In genomic region chr19:49459388-49459787, GRCh38 we compare ENCODE assay signal across 21 cellular contexts. TPM values are rescaled to one million over a fixed set of nuclear protein-coding genes. Genes with fewer than 3 reads are reported as not detected.
DNase-seq lines count a peak whose midpoint lies in the region; ATAC-seq, FAIRE-seq and TF ChIP-seq lines count a peak whose summit lies in the region.
"Had no signal": no experiment of that assay in that cellular context is flagged by ENCODE, and none has a peak within 500 bp of the region (broad histone marks: within the 10 kb centered on the region; RNA-seq: fewer than 3 reads in every experiment).

No MANE protein-coding gene starts in this region.

- H3K18ac ChIP-seq in mesenchymal stem cell (ENCODE audit: low read depth in 1 of 2, low read length in 2 of 2) = no peak overlapping the region

- no peak overlapping the region for H2BK5ac ChIP-seq in mesenchymal stem cell (ENCODE audit: low read depth, low read length, poor library complexity, severe bottlenecking)

- no peak overlapping the region for H3K4me3 ChIP-seq in BLaER1 treated with 17β-estradiol and CSF1 and Interleukin-3, amounts not matched to agents 10 nM and 100 nM
- H3K4me3 ChIP-seq in H7 (ENCODE audit: insufficient read depth, low read depth, low read length) = no peak overlapping the region
- no peak overlapping the region for H3K4me3 ChIP-seq in mesenchymal stem cell (ENCODE audit: insufficient read depth in 1 of 2, low read depth in 1 of 2, low read length in 2 of 2)
- no peak overlapping the region for H3K4me3 ChIP-seq in neural progenitor cell

- no peak overlapping the region for H2BK12ac ChIP-seq in mesenchymal stem cell (ENCODE audit: low read length in 2 of 2)

- H3K36me3 ChIP-seq in BLaER1 treated with 17β-estradiol and CSF1 and Interleukin-3, amounts not matched to agents 10 nM and 100 nM = peaks cover 28 to 76% (median 55%) of the 10 kb centered on the region in 11 experiments; a peak in 21 of 22 replicates
- H3K36me3 ChIP-seq in H7 (replicated peaks; ENCODE audit: control insufficient read depth, insufficient read depth, low read length) (no peaks in the 10 kb centered on the region; the same call in 1 of the 2 replicates), mesenchymal stem cell (ENCODE audit: control insufficient read depth in 1 of 2, insufficient read depth in 2 of 2, low read depth in 1 of 2, low read length in 2 of 2) (peaks cover 3 to 30% of the 10 kb centered on the region in 2 experiments), neural progenitor cell (no peaks in the 10 kb centered on the region)

- DNase-seq in H7 (peak; percentile 54), WTC11 (ENCODE audit: low spot score) (no peak), mesenchymal stem cell (no peak), urothelium cell line (ENCODE audit: low spot score) (no peak), GM20000 (ENCODE audit: low spot score) (no peak), neural progenitor cell (ENCODE audit: low spot score) (no peak)
- DNase-seq: BE2C; CD8-positive, alpha-beta memory T cell; DMS79; H9; NCI-H1417 treated with DMSO at 0.1 percent for 48 hours; NCI-H2029; NCI-H2171; NCI-H446; NCI-H69; NK-92 treated with Interleukin-12 subunit alpha and Interleukin-12 subunit beta, amount 100 ng/mL, for 24 hours; OCI-M1; SW 1271 had no signal

- CTCF ChIA-PET in WTC11 (lab: Charles Lee) = interaction anchor here (1.0 to 2.7 kb wide), 2 partner anchors 17 to 19 kb away, joined by 5 to 13 read pairs; no protein-coding TSS in a partner anchor

- peaks cover 34 to 63% (median 45%) of the 10 kb centered on the region in 10 experiments for H3K4me1 ChIP-seq in BLaER1 treated with 17β-estradiol and CSF1 and Interleukin-3, amounts not matched to agents 10 nM and 100 nM
- H3K4me1 ChIP-seq in mesenchymal stem cell (ENCODE audit: control insufficient read depth, insufficient read depth, low read depth, low read length) = peaks cover 1% of the 10 kb centered on the region
- H3K4me1 ChIP-seq in neural progenitor cell = no peaks in the 10 kb centered on the region
- H3K4me1 ChIP-seq: BE2C had no signal

- H3F3A ChIP-seq in neural progenitor cell (ENCODE audit: low read depth) = peaks cover under 1% of the 10 kb centered on the region

- H3K27me3 ChIP-seq in BLaER1 treated with 17β-estradiol and CSF1 and Interleukin-3, amounts not matched to agents 10 nM and 100 nM = no peaks in the 10 kb centered on the region
- H3K27me3 ChIP-seq in H7 (ENCODE audit: control insufficient read depth, insufficient read depth, low read length) (no peaks in the 10 kb centered on the region), mesenchymal stem cell (ENCODE audit: control insufficient read depth in 1 of 2, insufficient read depth in 1 of 2, low read length in 2 of 2) (no peaks in the 10 kb centered on the region), neural progenitor cell (no peaks in the 10 kb centered on the region)
- H3K27me3 ChIP-seq: BE2C had no signal

- H3K9me3 ChIP-seq in BLaER1 treated with 17β-estradiol and CSF1 and Interleukin-3, amounts not matched to agents 10 nM and 100 nM (replicated peaks in 1 of 11) = no peaks in the 10 kb centered on the region
- no peaks in the 10 kb centered on the region for H3K9me3 ChIP-seq in mesenchymal stem cell (ENCODE audit: control insufficient read depth, low read length)
- no peaks in the 10 kb centered on the region for H3K9me3 ChIP-seq in neural progenitor cell (ENCODE audit: low read depth)
- H3K9me3 ChIP-seq: BE2C had no signal

- H3K27ac Mint-ChIP-seq in WTC11 (no peak overlapping the region), neural progenitor cell (no peak overlapping the region)
- H3K27ac Mint-ChIP-seq: H9 had no signal

- H4K20me1 ChIP-seq in BLaER1 treated with 17β-estradiol and CSF1 and Interleukin-3, amounts not matched to agents 10 nM and 100 nM = no peaks in the 10 kb centered on the region
- no peaks in the 10 kb centered on the region for H4K20me1 ChIP-seq in neural progenitor cell (ENCODE audit: low read depth)

- no peak overlapping the region for H4K8ac ChIP-seq in mesenchymal stem cell (ENCODE audit: low read length)

- peak overlapping the region; percentile 68 for H4K91ac ChIP-seq in mesenchymal stem cell (ENCODE audit: low read length)

- H3K4ac ChIP-seq in mesenchymal stem cell (ENCODE audit: low read depth in 1 of 2, low read length in 2 of 2) = no peak overlapping the region

- no peak overlapping the region for H3K4me3 Mint-ChIP-seq in WTC11
- no peak overlapping the region for H3K4me3 Mint-ChIP-seq in neural progenitor cell
- H3K4me3 Mint-ChIP-seq: H9 had no signal

- no peak for TF ChIP-seq CTCF in WTC11 (IDR thresholded peaks at IDR 0.05)
- TF ChIP-seq CTCF in GM20000 (IDR thresholded peaks at IDR 0.05; ENCODE audit: extremely low read depth, missing control alignments) = no peak
- no peak for TF ChIP-seq CTCF in neural progenitor cell (IDR thresholded peaks at IDR 0.05)

- H3K4me2 ChIP-seq in BLaER1 treated with 17β-estradiol and CSF1 and Interleukin-3, amounts not matched to agents 10 nM and 100 nM = peak overlapping the region; percentile 75 to 90 (median 82)
- H3K4me2 ChIP-seq in mesenchymal stem cell (ENCODE audit: low read length, poor library complexity, severe bottlenecking) (no peak overlapping the region), neural progenitor cell (no peak overlapping the region)

- H2BK15ac ChIP-seq in mesenchymal stem cell (ENCODE audit: low read depth, poor library complexity, severe bottlenecking) = no peak overlapping the region

- POLR2A ChIA-PET in WTC11 (lab: Charles Lee) = no interaction called here

- no peak overlapping the region for H3K14ac ChIP-seq in mesenchymal stem cell (ENCODE audit: low read length in 2 of 2)

- no peak overlapping the region for H2BK120ac ChIP-seq in mesenchymal stem cell (ENCODE audit: low read depth, low read length)

- peak overlapping the region in 10 of 11 experiments; percentile 5 to 95 (median 78); a peak in 17 of 22 replicates for H3K27ac ChIP-seq in BLaER1 treated with 17β-estradiol and CSF1 and Interleukin-3, amounts not matched to agents 10 nM and 100 nM
- H3K27ac ChIP-seq in mesenchymal stem cell (ENCODE audit: low read length, poor library complexity, severe bottlenecking) = no peak overlapping the region
- no peak overlapping the region for H3K27ac ChIP-seq in neural progenitor cell

- peaks cover 6% of the 10 kb centered on the region for H3K79me2 ChIP-seq in neural progenitor cell (ENCODE audit: low read depth)

- FAIRE-seq in urothelium cell line (lab: Jason Lieb, UNC) = no peak
- FAIRE-seq: D721Med, G401.6 had no signal

- H3K23ac ChIP-seq in mesenchymal stem cell (ENCODE audit: low read length in 2 of 2) = no peak overlapping the region

- peaks cover 19% of the 10 kb centered on the region for H3K36me3 Mint-ChIP-seq in WTC11
- H3K36me3 Mint-ChIP-seq in neural progenitor cell = peaks cover 6% of the 10 kb centered on the region

- H3K4me1 Mint-ChIP-seq in WTC11 (no peaks in the 10 kb centered on the region), neural progenitor cell (no peaks in the 10 kb centered on the region)

- no peaks in the 10 kb centered on the region for H3K27me3 Mint-ChIP-seq in WTC11 (ENCODE audit: low read depth)
- H3K27me3 Mint-ChIP-seq in neural progenitor cell (ENCODE audit: insufficient read depth, low read depth) = no peaks in the 10 kb centered on the region
- H3K27me3 Mint-ChIP-seq: CD8-positive, alpha-beta memory T cell had no signal

- H2AFZ ChIP-seq in mesenchymal stem cell (ENCODE audit: low read depth, low read length) = no peak overlapping the region
- H2AFZ ChIP-seq in neural progenitor cell (replicated peaks) = no peak overlapping the region

- H3K9me3 Mint-ChIP-seq in WTC11 (no peaks in the 10 kb centered on the region), neural progenitor cell (no peaks in the 10 kb centered on the region)
- H3K9me3 Mint-ChIP-seq: CD8-positive, alpha-beta memory T cell; H9 had no signal

- WGBS in mesenchymal stem cell = 96% methylated on average over 10 of the region's 12 CpGs

- H3K9ac ChIP-seq in BLaER1 treated with 17β-estradiol and CSF1 and Interleukin-3, amounts not matched to agents 10 nM and 100 nM = peak overlapping the region in 9 of 11 experiments; percentile 65 to 82 (median 73); a peak in 13 of 22 replicates
- H3K9ac ChIP-seq in mesenchymal stem cell (ENCODE audit: low read length) (no peak overlapping the region), neural progenitor cell (no peak overlapping the region)

- peak; percentile 31; the same call in 1 of the 2 replicates for ATAC-seq in WTC11

- no peak overlapping the region for H2AK5ac ChIP-seq in mesenchymal stem cell (ENCODE audit: low read length, severe bottlenecking)

- peaks cover 17% of the 10 kb centered on the region for H3K79me1 ChIP-seq in mesenchymal stem cell (replicated peaks; ENCODE audit: low read length, poor library complexity, severe bottlenecking)

TF ChIP-seq in WTC11, 78 proteins besides CTCF, POLR2A, EP300 and RAD21 (continues in another document):
- no peak for TF ChIP-seq ZNF219 (CRISPR knock-in tag; IDR thresholded peaks at IDR 0.05; ENCODE audit: borderline replicate concordance)
- TF ChIP-seq NR1H2 (CRISPR knock-in tag; IDR thresholded peaks at IDR 0.05) = no peak
- no peak for TF ChIP-seq GABPB1 (CRISPR knock-in tag; IDR thresholded peaks at IDR 0.05)

RNA-seq across cellular contexts. Expression of gene ALDH16A1, which starts 6.4 kb away (rescaled TPM):
- total RNA-seq in H7 (2014; rRNA removed; shearing (Covaris generic)) = 55.5 and 62.2 TPM in 2 replicates
- total RNA-seq in WTC11 (2021) (44.3 to 53.6 TPM (median 52.6 TPM) in 3 replicates), neural progenitor cell (ENCODE audit: low replicate concordance) (14.7 and 77.6 TPM in 2 replicates)
- 7.6 TPM for polyA plus RNA-seq in mesenchymal stem cell (2013, experiment 1 of 2)
- polyA plus RNA-seq in mesenchymal stem cell (2013, experiment 2 of 2) = 6.8 TPM

RNA-seq across cellular contexts. Expression of gene PIH1D1, which starts 7.8 kb away (rescaled TPM):
- total RNA-seq in H7 (2014; rRNA removed; shearing (Covaris generic)) = 172 and 194 TPM in 2 replicates
- 153 to 170 TPM (median 156 TPM) in 3 replicates for total RNA-seq in WTC11 (2021)
- polyA plus RNA-seq in mesenchymal stem cell (2013, experiment 1 of 2) = 54.8 TPM
- 53.7 TPM for polyA plus RNA-seq in mesenchymal stem cell (2013, experiment 2 of 2)
- 133 and 168 TPM in 2 replicates for total RNA-seq in neural progenitor cell (ENCODE audit: low replicate concordance)

RNA-seq across cellular contexts. Expression of gene FLT3LG, which starts 14.6 kb away (rescaled TPM):
- 0.55 and 1.6 TPM in 2 replicates for total RNA-seq in H7 (2014; rRNA removed; shearing (Covaris generic))
- total RNA-seq in WTC11 (2021) (2.9 to 5.3 TPM (median 3.6 TPM) in 3 replicates), neural progenitor cell (ENCODE audit: low replicate concordance) (0.24 and 0.96 TPM in 2 replicates)
- 11.9 TPM for polyA plus RNA-seq in mesenchymal stem cell (2013, experiment 1 of 2)
- 12.5 TPM for polyA plus RNA-seq in mesenchymal stem cell (2013, experiment 2 of 2)

RNA-seq across cellular contexts. Expression of gene SLC17A7, which starts 18.1 kb away (rescaled TPM):
- 0.14 and 0.26 TPM in 2 replicates for total RNA-seq in H7 (2014; rRNA removed; shearing (Covaris generic))
- total RNA-seq in WTC11 (2021) (1.6 to 2.8 TPM (median 2.1 TPM) in 3 replicates), neural progenitor cell (ENCODE audit: low replicate concordance) (1.4 TPM in 2 replicates)
- polyA plus RNA-seq in mesenchymal stem cell (2013, experiment 1 of 2) = 0.66 TPM
- 0.63 TPM for polyA plus RNA-seq in mesenchymal stem cell (2013, experiment 2 of 2)
- polyA plus RNA-seq: CD8-positive, alpha-beta memory T cell had no signal

RNA-seq across cellular contexts. Expression of gene RPL13A, which starts 28.0 kb away (rescaled TPM):
- 4,136 and 6,335 TPM in 2 replicates for total RNA-seq in H7 (2014; rRNA removed; shearing (Covaris generic))
- total RNA-seq in WTC11 (2021) = 3,861 to 4,362 TPM (median 4,362 TPM) in 3 replicates
- polyA plus RNA-seq in mesenchymal stem cell (2013, experiment 1 of 2) = 4,918 TPM
- 4,876 TPM for polyA plus RNA-seq in mesenchymal stem cell (2013, experiment 2 of 2)
- 2,053 and 3,348 TPM in 2 replicates for total RNA-seq in neural progenitor cell (ENCODE audit: low replicate concordance)

Comparison
In these comparisons a context has a peak if more than half of its experiments do, and no peak if none do; other contexts are left out.
1. H3K27ac ChIP-seq: peak in BLaER1 treated with 17β-estradiol and CSF1 and Interleukin-3, amounts not matched to agents 10 nM and 100 nM (10 of 11); none in mesenchymal stem cell (single experiment) and neural progenitor cell (single experiment).
2. H3K4me2 ChIP-seq: peak in BLaER1 treated with 17β-estradiol and CSF1 and Interleukin-3, amounts not matched to agents 10 nM and 100 nM (11 of 11); none in mesenchymal stem cell (single experiment) and neural progenitor cell (single experiment).
3. H3K9ac ChIP-seq: peak in BLaER1 treated with 17β-estradiol and CSF1 and Interleukin-3, amounts not matched to agents 10 nM and 100 nM (9 of 11); none in mesenchymal stem cell (single experiment) and neural progenitor cell (single experiment).